ENCODE assay signal across 20 cellular contexts in the genomic region with DNA sequence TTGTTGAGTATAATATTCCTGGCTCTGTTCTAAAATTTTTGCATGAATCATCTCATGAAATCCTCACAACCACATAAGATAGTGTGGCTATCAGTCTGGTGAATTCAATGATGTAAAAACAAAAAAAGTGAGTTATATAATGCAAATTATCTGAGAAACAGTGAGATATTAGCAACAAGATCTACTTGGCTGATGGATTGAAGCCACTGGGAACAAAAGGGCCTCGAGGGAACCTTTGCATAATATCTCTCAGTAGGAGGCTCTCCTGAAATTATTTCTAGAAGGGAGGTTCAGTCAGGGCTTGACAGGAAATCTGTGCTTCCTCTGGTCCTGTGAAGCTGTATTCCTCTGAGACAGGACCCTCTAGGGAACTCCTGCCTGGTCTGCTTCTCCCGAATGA.
"Had no signal": no experiment of that assay in that cellular context is flagged by ENCODE, and none has a peak within 500 bp of the region (broad histone marks: within the 10 kb centered on the region; RNA-seq: fewer than 3 reads in every experiment).

No MANE protein-coding gene starts in this region.

- DNase-seq: activated CD4-positive, alpha-beta T cell treated with anti-CD3 and anti-CD28 coated beads, Interleukin-2, amount 50 U/mL, for 48 hours; activated gamma-delta T cell treated with Interleukin-2 at 50 U/mL for 16 hours; activated T-cell treated with anti-CD3 and anti-CD28 coated beads for 4 hours; amniotic stem cell; body of pancreas; effector CD4-positive, alpha-beta T cell; mesendoderm; naive thymus-derived CD4-positive, alpha-beta T cell; ovary; stimulated activated CD4-positive, alpha-beta T cell treated with anti-CD3 and anti-CD28 coated beads, Interleukin-12 subunit alpha, Interleukin-12 subunit beta, amount 100 ng/mL, for 4 hours; stimulated activated CD4-positive, alpha-beta T cell treated with anti-CD3 and anti-CD28 coated beads, Interleukin-2, amount 100 ng/mL, for 24 hours; stimulated activated naive CD4-positive, alpha-beta T cell treated with Interleukin-2 at 50 U/mL for 16 hours; substantia nigra had no signal

- H3K27me3 Mint-ChIP-seq: central memory CD8-positive, alpha-beta T cell; naive thymus-derived CD4-positive, alpha-beta T cell had no signal

- H3K4me1 Mint-ChIP-seq: neural progenitor cell had no signal

- H3K27ac Mint-ChIP-seq: activated naive CD4-positive, alpha-beta T cell treated with anti-CD3 and anti-CD28 coated beads, Interleukin-2, amount 50 U/mL, for 72 hours; activated T-helper 1 cell treated with anti-CD3 and anti-CD28 coated beads, Interleukin-12 subunit alpha, Interleukin-12 subunit beta, Interleukin-2, Interleukin-4 antibody, amounts not matched to agents 30 ng/mL and 10 ng/mL and 1 ng/mL, durations not matched to agents 14 hours and 24 hours and 36 hours; naive thymus-derived CD4-positive, alpha-beta T cell; neural progenitor cell had no signal

- H3K4me3 Mint-ChIP-seq: activated T-helper 1 cell treated with anti-CD3 and anti-CD28 coated beads, Interleukin-12 subunit alpha, Interleukin-12 subunit beta, Interleukin-2, Interleukin-4 antibody, amounts not matched to agents 30 ng/mL and 10 ng/mL and 1 ng/mL, durations not matched to agents 14 hours and 24 hours and 36 hours; naive thymus-derived CD4-positive, alpha-beta T cell; neural progenitor cell had no signal

- H3K36me3 ChIP-seq: neural progenitor cell, ovary had no signal

- H3K4me1 ChIP-seq: neural progenitor cell had no signal

- H3K9me3 ChIP-seq: body of pancreas, ovary, tibial nerve had no signal

- H2AFZ ChIP-seq: neural progenitor cell had no signal

- H3K9ac ChIP-seq: neural progenitor cell had no signal

- H3K27ac ChIP-seq: body of pancreas, coronary artery, neural progenitor cell, ovary, tibial nerve had no signal

- H3K27me3 ChIP-seq: body of pancreas, neural progenitor cell, ovary, tibial nerve had no signal

- H3K4me2 ChIP-seq: neural progenitor cell had no signal

- H3K9me3 Mint-ChIP-seq: activated naive CD4-positive, alpha-beta T cell treated with anti-CD3 and anti-CD28 coated beads, Interleukin-2, amount 50 U/mL, for 72 hours; activated T-helper 1 cell treated with anti-CD3 and anti-CD28 coated beads, Interleukin-12 subunit alpha, Interleukin-12 subunit beta, Interleukin-2, Interleukin-4 antibody, amounts not matched to agents 30 ng/mL and 10 ng/mL and 1 ng/mL, durations not matched to agents 14 hours and 24 hours and 36 hours; central memory CD8-positive, alpha-beta T cell; naive thymus-derived CD4-positive, alpha-beta T cell; neural progenitor cell had no signal

- H3K4me3 ChIP-seq: body of pancreas, coronary artery, neural progenitor cell, ovary, tibial nerve had no signal

- ATAC-seq: activated naive CD4-positive, alpha-beta T cell treated with anti-CD3 and anti-CD28 coated beads, Interleukin-2, amount 50 U/mL, for 72 hours; body of pancreas; esophagus mucosa; naive thymus-derived CD4-positive, alpha-beta T cell had no signal
